9 cellular contexts compared by ENCODE assay signal in the genomic region with DNA sequence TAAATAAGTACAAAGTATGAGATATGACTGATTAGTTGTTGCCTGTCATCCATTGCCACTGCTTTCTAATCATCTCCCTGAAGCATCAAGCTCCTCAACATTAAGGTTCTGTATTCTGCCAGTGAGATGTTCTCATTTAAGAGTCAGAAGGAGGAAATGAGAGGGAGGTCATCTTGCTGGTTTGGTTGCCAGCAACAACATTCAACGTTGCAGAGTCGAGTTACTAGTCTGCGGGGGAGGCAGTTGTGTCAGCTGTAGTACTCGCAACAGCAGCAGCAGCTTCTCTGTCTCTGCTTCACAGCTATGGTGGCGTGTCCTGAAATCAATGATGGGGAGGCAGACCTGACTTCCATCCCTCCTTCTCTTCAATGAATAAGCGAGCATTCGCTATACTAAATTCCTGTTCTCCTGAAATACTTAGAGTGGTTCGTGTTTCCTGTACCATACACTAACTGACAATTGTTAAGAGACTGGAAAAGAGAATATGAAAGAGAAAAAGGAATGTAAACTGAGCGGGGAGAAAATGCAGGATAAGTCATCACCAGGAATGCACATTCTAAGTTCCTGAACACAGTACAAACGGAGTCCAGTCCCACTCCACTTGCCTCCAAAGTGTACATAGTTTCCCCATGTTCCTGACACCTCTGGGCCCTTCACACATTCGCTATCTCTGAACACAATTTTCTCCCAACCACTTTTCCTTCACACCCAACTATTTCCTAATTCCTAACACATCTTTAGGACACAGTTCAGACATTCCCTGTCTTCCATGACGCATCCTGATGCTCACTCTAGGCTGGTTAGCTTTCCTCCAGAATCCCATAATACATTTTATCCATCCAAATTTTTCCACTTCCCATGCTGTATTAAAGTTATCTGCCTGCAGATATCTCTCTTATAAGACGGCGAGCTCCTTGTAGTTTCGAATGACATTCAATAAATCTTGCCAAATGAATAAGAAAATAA.
DNase-seq lines count a peak whose midpoint lies in the region; ATAC-seq, FAIRE-seq and TF ChIP-seq lines count a peak whose summit lies in the region.
"Had no signal": no experiment of that assay in that cellular context is flagged by ENCODE, and none has a peak within 500 bp of the region (broad histone marks: within the 10 kb centered on the region; RNA-seq: fewer than 3 reads in every experiment).

No MANE protein-coding gene starts in this region.

- H3K9ac ChIP-seq in HepG2 (ENCODE audit: insufficient read depth, low read depth, low read length): no peak overlapping the region

- in situ Hi-C loops in brain microvascular endothelial cell (cut with HindIII; ENCODE audit: low pct_ligation_motif_present, low sequenced_read_pairs): no loop called here
- in situ Hi-C loops in HepG2 (cut with HindIII; ENCODE audit: extremely low pct_ligation_motif_present, low pct_unique_long_range_greater_than_20kb): no loop called here

- H3K9me3 ChIP-seq in HepG2 (ENCODE audit: low read length): no peaks in the 10 kb centered on the region

- POLR2A ChIA-PET in HepG2 (lab: Yijun Ruan, JAX): no interaction called here

- H2AFZ ChIP-seq in HepG2 (ENCODE audit: low read length): no peak overlapping the region

- ATAC-seq in HepG2: no peak

- H3K4me3 ChIP-seq in brain microvascular endothelial cell (ENCODE audit: low read depth, low read length) (peak overlapping the region; percentile 43), HepG2 (replicated peaks in 1 of 3; ENCODE audit: insufficient read depth in 1 of 3, low read depth in 2 of 3, low read length in 3 of 3) (no peak overlapping the region)

- no peak for TF ChIP-seq POLR2A in HepG2 (IDR thresholded peaks at IDR 0.05; ENCODE audit: insufficient read depth in 1 of 2, low read depth in 2 of 2, low read length in 2 of 2)

- no peaks in the 10 kb centered on the region for H3K4me1 ChIP-seq in HepG2 (ENCODE audit: insufficient read depth, low read length)

- TF ChIP-seq EP300 in HepG2 (IDR thresholded peaks at IDR 0.05; ENCODE audit: low read depth in 2 of 2, low read length in 2 of 2) (no peak), HepG2 (CRISPR knock-in tag; IDR thresholded peaks at IDR 0.05; ENCODE audit: borderline replicate concordance) (no peak)

- BruUV-seq in HepG2 (replicated peaks; lab: Mats Ljungman, UMichigan): no TSS peak

- DNase-seq in AG20443 (ENCODE audit: low spot score) (peak; percentile 24), HS-27A (ENCODE audit: low read depth) (peak; percentile 15), brain microvascular endothelial cell (peak; percentile 97), left kidney (ENCODE audit: low read depth, low spot score) (peak; percentile 88), cerebellum (ENCODE audit: low spot score) (no peak), mesenteric fat pad (ENCODE audit: low spot score) (no peak), HepG2 (ENCODE audit: low spot score) (no peak), ecto neural progenitor cell (ENCODE audit: low spot score) (no peak)
- DNase-seq: NCI-H2081 treated with DMSO at 0.1 percent for 48 hours had no signal

- CTCF ChIA-PET in HepG2 (lab: Yijun Ruan, JAX; ENCODE audit: low intra/inter-chr PET ratio, low total read pairs): no interaction called here

- no peak for TF ChIP-seq RAD21 in HepG2 (CRISPR knock-in tag; IDR thresholded peaks at IDR 0.05)

- intact Hi-C loops in HepG2 (cut with micrococcal nuclease; ENCODE audit: unreplicated experiment): no loop called here

- no peaks in the 10 kb centered on the region for H3K27me3 ChIP-seq in brain microvascular endothelial cell (replicated peaks)
- no peaks in the 10 kb centered on the region for H3K27me3 ChIP-seq in HepG2 (ENCODE audit: control insufficient read depth in 1 of 2, insufficient read depth in 2 of 2, low read length in 2 of 2)

- H3K4me2 ChIP-seq in HepG2 (ENCODE audit: low read depth, low read length): no peak overlapping the region

- FAIRE-seq in HepG2 (lab: Jason Lieb, UNC): no peak

- no peak for TF ChIP-seq CTCF in brain microvascular endothelial cell (IDR thresholded peaks at IDR 0.05; ENCODE audit: low read depth, low read length, missing control alignments)
- TF ChIP-seq CTCF in HepG2 (CRISPR knock-in tag; IDR thresholded peaks at IDR 0.05): no peak

- peak overlapping the region; percentile 81 for H3K27ac ChIP-seq in brain microvascular endothelial cell
- H3K27ac ChIP-seq in HepG2 (ENCODE audit: extremely low read length, insufficient read depth, low read length): no peak overlapping the region

- no peaks in the 10 kb centered on the region for H3K36me3 ChIP-seq in brain microvascular endothelial cell (replicated peaks)
- no peaks in the 10 kb centered on the region for H3K36me3 ChIP-seq in HepG2 (replicated peaks in 1 of 2; ENCODE audit: control insufficient read depth in 1 of 2, insufficient read depth in 2 of 2, low read length in 2 of 2)

- WGBS in HepG2 (ENCODE audit: low lambda C conversion rate): 62% methylated on average over 15 of the region's 15 CpGs

- H4K20me1 ChIP-seq in HepG2 (ENCODE audit: insufficient read depth, low read length): no peaks in the 10 kb centered on the region

- no peaks in the 10 kb centered on the region for H3K79me2 ChIP-seq in HepG2 (ENCODE audit: insufficient read depth, low read length)

TF ChIP-seq in HepG2, 621 proteins besides CTCF, POLR2A, EP300 and RAD21:
- TF ChIP-seq ELF3 (CRISPR knock-in tag; IDR thresholded peaks at IDR 0.05) (no peak), TBP (CRISPR knock-in tag; IDR thresholded peaks at IDR 0.05) (no peak), MBNL3 (CRISPR knock-in tag; conservative IDR thresholded peaks at IDR 0.05) (no peak), MIXL1 (CRISPR knock-in tag; IDR thresholded peaks at IDR 0.05) (no peak), CHD4 (IDR thresholded peaks at IDR 0.05; ENCODE audit: borderline replicate concordance, low read length) (no peak), TGIF2 (CRISPR knock-in tag; IDR thresholded peaks at IDR 0.05) (no peak), EED (CRISPR knock-in tag; IDR thresholded peaks at IDR 0.05) (no peak), ZNF367 (CRISPR knock-in tag; IDR thresholded peaks at IDR 0.05; ENCODE audit: borderline replicate concordance) (no peak)
- TF ChIP-seq, protein P1, sequence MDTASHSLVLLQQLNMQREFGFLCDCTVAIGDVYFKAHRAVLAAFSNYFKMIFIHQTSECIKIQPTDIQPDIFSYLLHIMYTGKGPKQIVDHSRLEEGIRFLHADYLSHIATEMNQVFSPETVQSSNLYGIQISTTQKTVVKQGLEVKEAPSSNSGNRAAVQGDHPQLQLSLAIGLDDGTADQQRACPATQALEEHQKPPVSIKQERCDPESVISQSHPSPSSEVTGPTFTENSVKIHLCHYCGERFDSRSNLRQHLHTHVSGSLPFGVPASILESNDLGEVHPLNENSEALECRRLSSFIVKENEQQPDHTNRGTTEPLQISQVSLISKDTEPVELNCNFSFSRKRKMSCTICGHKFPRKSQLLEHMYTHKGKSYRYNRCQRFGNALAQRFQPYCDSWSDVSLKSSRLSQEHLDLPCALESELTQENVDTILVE (CRISPR knock-in tag; IDR thresholded peaks at IDR 0.05): no peak
- TF ChIP-seq, protein P2, sequence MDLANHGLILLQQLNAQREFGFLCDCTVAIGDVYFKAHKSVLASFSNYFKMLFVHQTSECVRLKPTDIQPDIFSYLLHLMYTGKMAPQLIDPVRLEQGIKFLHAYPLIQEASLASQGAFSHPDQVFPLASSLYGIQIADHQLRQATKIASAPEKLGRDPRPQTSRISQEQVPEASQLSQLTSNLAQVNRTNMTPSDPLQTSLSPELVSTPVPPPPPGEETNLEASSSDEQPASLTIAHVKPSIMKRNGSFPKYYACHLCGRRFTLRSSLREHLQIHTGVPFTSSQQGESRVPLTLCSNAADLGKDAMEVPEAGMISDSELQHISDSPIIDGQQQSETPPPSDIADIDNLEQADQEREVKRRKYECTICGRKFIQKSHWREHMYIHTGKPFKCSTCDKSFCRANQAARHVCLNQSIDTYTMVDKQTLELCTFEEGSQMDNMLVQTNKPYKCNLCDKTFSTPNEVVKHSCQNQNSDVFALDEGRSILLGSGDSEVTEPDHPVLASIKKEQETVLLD (CRISPR knock-in tag; IDR thresholded peaks at IDR 0.05; ENCODE audit: low read depth): no peak
- TF ChIP-seq, protein P3, sequence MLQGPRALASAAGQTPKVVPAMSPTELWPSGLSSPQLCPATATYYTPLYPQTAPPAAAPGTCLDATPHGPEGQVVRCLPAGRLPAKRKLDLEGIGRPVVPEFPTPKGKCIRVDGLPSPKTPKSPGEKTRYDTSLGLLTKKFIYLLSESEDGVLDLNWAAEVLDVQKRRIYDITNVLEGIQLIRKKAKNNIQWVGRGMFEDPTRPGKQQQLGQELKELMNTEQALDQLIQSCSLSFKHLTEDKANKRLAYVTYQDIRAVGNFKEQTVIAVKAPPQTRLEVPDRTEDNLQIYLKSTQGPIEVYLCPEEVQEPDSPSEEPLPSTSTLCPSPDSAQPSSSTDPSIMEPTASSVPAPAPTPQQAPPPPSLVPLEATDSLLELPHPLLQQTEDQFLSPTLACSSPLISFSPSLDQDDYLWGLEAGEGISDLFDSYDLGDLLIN (CRISPR knock-in tag; IDR thresholded peaks at IDR 0.05; ENCODE audit: borderline replicate concordance): no peak

Comparison
In these comparisons a context has a peak if more than half of its experiments do, and no peak if none do; other contexts are left out.
1. DNase-seq: peak in AG20443 (single experiment), HS-27A (single experiment), brain microvascular endothelial cell (single experiment) and left kidney (single experiment); none in cerebellum (single experiment), mesenteric fat pad (single experiment), HepG2 (single experiment) and ecto neural progenitor cell (single experiment).